ENCODE assay signal across 8 cellular contexts in the genomic region with DNA sequence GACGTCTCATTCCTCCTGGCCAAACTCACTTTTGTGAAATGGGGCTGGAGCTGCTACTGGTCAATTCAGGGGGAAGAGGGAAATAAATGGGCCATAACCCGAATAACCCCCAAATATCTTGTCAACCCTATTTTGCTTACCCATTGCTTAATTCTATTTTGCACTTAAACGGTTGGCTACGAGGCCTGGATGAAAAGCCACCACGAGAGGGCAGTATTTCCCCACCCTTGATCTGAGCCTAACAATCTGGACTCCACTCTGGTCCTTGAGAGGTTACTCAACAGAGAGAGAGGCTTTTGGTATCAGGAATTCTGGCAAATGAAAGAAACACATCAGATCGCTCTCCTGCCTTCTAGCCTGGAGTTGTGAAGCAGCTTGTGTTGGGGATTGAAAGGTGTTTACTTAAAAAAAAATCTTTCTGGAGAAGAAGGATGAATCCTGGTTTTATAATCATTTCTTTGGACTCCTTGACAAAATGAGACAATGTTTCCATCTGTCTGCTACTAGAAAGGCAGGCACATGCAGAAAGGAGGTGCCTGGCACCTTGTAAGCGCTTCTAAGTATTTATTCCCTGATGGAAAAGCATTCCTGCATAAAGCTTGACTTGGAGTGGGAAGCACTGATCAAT. TPM values are rescaled to one million over a fixed set of nuclear protein-coding genes. Genes with fewer than 3 reads are reported as not detected.
DNase-seq lines count a peak whose midpoint lies in the region; ATAC-seq and TF ChIP-seq lines count a peak whose summit lies in the region.

No MANE protein-coding gene starts in this region.

- H3K36me3 Mint-ChIP-seq in activated naive CD8-positive, alpha-beta T cell treated with anti-CD3 and anti-CD28 coated beads for 36 hours: no peaks in the 10 kb centered on the region

- no peak overlapping the region for H3K27ac Mint-ChIP-seq in activated naive CD8-positive, alpha-beta T cell treated with anti-CD3 and anti-CD28 coated beads for 36 hours

- no peak overlapping the region for H3K4me3 Mint-ChIP-seq in activated naive CD8-positive, alpha-beta T cell treated with anti-CD3 and anti-CD28 coated beads for 36 hours

- peak; percentile 97 for ATAC-seq in SK-N-SH treated with all-trans-retinoic acid at 6 μM for 48 hours
- ATAC-seq in HG03565 (IDR thresholded peaks at IDR 0.05; ENCODE audit: unreplicated experiment): no peak
- no peak for ATAC-seq in HG02885 (IDR thresholded peaks at IDR 0.05; ENCODE audit: poor library complexity, unreplicated experiment)

- no peaks in the 10 kb centered on the region for H3K4me1 Mint-ChIP-seq in activated naive CD8-positive, alpha-beta T cell treated with anti-CD3 and anti-CD28 coated beads for 36 hours

- H3K4me3 ChIP-seq in GM12865 (ENCODE audit: low read depth, low read length) (no peak overlapping the region), NB4 (ENCODE audit: low read depth, low read length) (no peak overlapping the region)

- intact Hi-C loops in head of caudate nucleus (cut with DNase I): loop anchor here (10.0 kb wide), 1 partner anchor 622 kb away; no protein-coding TSS in a partner anchor

- no peak for TF ChIP-seq POLR2A in NB4 (IDR thresholded peaks at IDR 0.05; ENCODE audit: extremely low read depth, insufficient read length)

- H3K27me3 Mint-ChIP-seq in activated naive CD8-positive, alpha-beta T cell treated with anti-CD3 and anti-CD28 coated beads for 36 hours: peaks cover 28% of the 10 kb centered on the region

- DNase-seq in GM12865 (ENCODE audit: low read depth) (peak; percentile 73), NB4 (ENCODE audit: low read depth) (peak; percentile 83), head of caudate nucleus (peak; percentile 37 to 92 (median 80)), pulmonary artery endothelial cell (ENCODE audit: low read depth, low spot score) (peak; percentile 30)
- peak; percentile 50 for DNase-seq in activated naive CD8-positive, alpha-beta T cell treated with anti-CD3 and anti-CD28 coated beads for 36 hours

- no peaks in the 10 kb centered on the region for H3K9me3 Mint-ChIP-seq in activated naive CD8-positive, alpha-beta T cell treated with anti-CD3 and anti-CD28 coated beads for 36 hours

- TF ChIP-seq CTCF in GM12865 (IDR thresholded peaks at IDR 0.05; ENCODE audit: insufficient read depth, low read depth, low read length, missing control alignments): peak; percentile 89
- TF ChIP-seq CTCF in NB4 (IDR thresholded peaks at IDR 0.05; ENCODE audit: low read depth, low read length): peak; percentile 98

TF ChIP-seq in SK-N-SH treated with all-trans-retinoic acid at 6 μM for 48 hours, 23 proteins besides CTCF, POLR2A, EP300 and RAD21:
- TF ChIP-seq, protein P1, sequence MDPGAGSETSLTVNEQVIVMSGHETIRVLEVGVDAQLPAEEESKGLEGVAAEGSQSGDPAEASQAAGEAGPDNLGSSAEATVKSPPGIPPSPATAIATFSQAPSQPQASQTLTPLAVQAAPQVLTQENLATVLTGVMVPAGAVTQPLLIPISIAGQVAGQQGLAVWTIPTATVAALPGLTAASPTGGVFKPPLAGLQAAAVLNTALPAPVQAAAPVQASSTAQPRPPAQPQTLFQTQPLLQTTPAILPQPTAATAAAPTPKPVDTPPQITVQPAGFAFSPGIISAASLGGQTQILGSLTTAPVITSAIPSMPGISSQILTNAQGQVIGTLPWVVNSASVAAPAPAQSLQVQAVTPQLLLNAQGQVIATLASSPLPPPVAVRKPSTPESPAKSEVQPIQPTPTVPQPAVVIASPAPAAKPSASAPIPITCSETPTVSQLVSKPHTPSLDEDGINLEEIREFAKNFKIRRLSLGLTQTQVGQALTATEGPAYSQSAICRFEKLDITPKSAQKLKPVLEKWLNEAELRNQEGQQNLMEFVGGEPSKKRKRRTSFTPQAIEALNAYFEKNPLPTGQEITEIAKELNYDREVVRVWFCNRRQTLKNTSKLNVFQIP (CRISPR knock-in tag; IDR thresholded peaks at IDR 0.05; ENCODE audit: borderline replicate concordance, low read depth): no peak
- TF ChIP-seq GLIS3 (CRISPR knock-in tag; IDR thresholded peaks at IDR 0.05): no peak
- no peak for TF ChIP-seq ZNF70 (CRISPR knock-in tag; IDR thresholded peaks at IDR 0.05)
- no peak for TF ChIP-seq TCF4 (CRISPR knock-in tag; IDR thresholded peaks at IDR 0.05; ENCODE audit: borderline replicate concordance)
- no peak for TF ChIP-seq ISL1 (CRISPR knock-in tag; IDR thresholded peaks at IDR 0.05)
- TF ChIP-seq, protein P2, sequence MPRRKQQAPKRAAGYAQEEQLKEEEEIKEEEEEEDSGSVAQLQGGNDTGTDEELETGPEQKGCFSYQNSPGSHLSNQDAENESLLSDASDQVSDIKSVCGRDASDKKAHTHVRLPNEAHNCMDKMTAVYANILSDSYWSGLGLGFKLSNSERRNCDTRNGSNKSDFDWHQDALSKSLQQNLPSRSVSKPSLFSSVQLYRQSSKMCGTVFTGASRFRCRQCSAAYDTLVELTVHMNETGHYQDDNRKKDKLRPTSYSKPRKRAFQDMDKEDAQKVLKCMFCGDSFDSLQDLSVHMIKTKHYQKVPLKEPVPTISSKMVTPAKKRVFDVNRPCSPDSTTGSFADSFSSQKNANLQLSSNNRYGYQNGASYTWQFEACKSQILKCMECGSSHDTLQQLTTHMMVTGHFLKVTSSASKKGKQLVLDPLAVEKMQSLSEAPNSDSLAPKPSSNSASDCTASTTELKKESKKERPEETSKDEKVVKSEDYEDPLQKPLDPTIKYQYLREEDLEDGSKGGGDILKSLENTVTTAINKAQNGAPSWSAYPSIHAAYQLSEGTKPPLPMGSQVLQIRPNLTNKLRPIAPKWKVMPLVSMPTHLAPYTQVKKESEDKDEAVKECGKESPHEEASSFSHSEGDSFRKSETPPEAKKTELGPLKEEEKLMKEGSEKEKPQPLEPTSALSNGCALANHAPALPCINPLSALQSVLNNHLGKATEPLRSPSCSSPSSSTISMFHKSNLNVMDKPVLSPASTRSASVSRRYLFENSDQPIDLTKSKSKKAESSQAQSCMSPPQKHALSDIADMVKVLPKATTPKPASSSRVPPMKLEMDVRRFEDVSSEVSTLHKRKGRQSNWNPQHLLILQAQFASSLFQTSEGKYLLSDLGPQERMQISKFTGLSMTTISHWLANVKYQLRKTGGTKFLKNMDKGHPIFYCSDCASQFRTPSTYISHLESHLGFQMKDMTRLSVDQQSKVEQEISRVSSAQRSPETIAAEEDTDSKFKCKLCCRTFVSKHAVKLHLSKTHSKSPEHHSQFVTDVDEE (CRISPR knock-in tag; IDR thresholded peaks at IDR 0.05): no peak
- no peak for TF ChIP-seq SNAI2 (CRISPR knock-in tag; IDR thresholded peaks at IDR 0.05)
- no peak for TF ChIP-seq ZNF565 (CRISPR knock-in tag; conservative IDR thresholded peaks at IDR 0.05; ENCODE audit: low read depth)

RNA-seq across cellular contexts. Expression of a gene that starts 22.4 kb away (rescaled TPM):
- total RNA-seq in activated naive CD8-positive, alpha-beta T cell treated with anti-CD3 and anti-CD28 coated beads for 36 hours: 10 to 100 TPM; 24.3 to 25.8 TPM
- total RNA-seq in pulmonary artery endothelial cell: 151 and 158 TPM in 2 replicates

Comparison
In these comparisons a context has a peak if more than half of its experiments do, and no peak if none do; other contexts are left out.
1. DNase-seq: peak in every context shown above with its lines; median percentile 83 in NB4; 80 in head of caudate nucleus; 73 in GM12865; 50 in activated naive CD8-positive, alpha-beta T cell treated with anti-CD3 and anti-CD28 coated beads for 36 hours; 30 in pulmonary artery endothelial cell.